ENCODE assay signal across 14 cellular contexts in the genomic region with DNA sequence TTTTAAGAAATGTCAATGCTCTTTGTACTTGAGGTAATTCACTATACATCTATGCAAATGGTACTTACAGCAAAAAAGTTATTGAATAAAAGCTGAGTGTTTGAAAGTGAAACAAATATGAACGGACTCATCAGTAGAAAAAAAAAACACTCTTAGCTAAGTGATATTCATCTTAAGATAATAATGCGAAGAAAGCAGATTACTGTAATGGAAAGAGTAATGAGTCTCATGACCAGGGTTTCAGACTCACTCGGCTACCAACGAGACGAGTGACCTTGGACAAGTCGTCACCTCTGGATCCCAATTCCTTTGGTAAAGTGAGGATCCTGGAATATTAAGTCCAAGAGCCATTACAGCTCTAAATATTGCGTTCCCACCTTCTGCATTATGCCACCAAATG. TPM values are rescaled to one million over a fixed set of nuclear protein-coding genes. Genes with fewer than 3 reads are reported as not detected.
A peak's percentile ranks its signal among the peaks of the same experiment; 100 is the strongest.
DNase-seq lines count a peak whose midpoint lies in the region; ATAC-seq and TF ChIP-seq lines count a peak whose summit lies in the region.
"Had no signal": no experiment of that assay in that cellular context is flagged by ENCODE, and none has a peak within 500 bp of the region (broad histone marks: within the 10 kb centered on the region; RNA-seq: fewer than 3 reads in every experiment).

No MANE protein-coding gene starts in this region.

- peaks cover 33% of the 10 kb centered on the region for H3K36me3 Mint-ChIP-seq in HFFc6 (ENCODE audit: low read depth)
- H3K36me3 Mint-ChIP-seq in osteocyte (ENCODE audit: unreplicated experiment) = no peaks in the 10 kb centered on the region

- no peak for ATAC-seq in HG03520 (IDR thresholded peaks at IDR 0.05; ENCODE audit: unreplicated experiment)
- ATAC-seq in HG02970 (IDR thresholded peaks at IDR 0.05; ENCODE audit: low FRiP score, unreplicated experiment) = no peak

- H3K4me3 ChIP-seq in coronary artery = peak overlapping the region; percentile 63

- H3K27ac Mint-ChIP-seq in HFFc6 (peak overlapping the region; percentile 37; the same call in 1 of the 2 replicates), osteocyte (ENCODE audit: unreplicated experiment) (peak overlapping the region; percentile 45)
- H3K27ac Mint-ChIP-seq: activated B cell treated with CpG ODN at 0.5 μM for 24 hours had no signal

- H3K4me3 Mint-ChIP-seq in HFFc6 (no peak overlapping the region), osteocyte (ENCODE audit: unreplicated experiment) (no peak overlapping the region)
- H3K4me3 Mint-ChIP-seq: activated B cell treated with CpG ODN at 0.5 μM for 24 hours had no signal

- H3K27me3 Mint-ChIP-seq in HFFc6 (ENCODE audit: insufficient read depth) (peaks cover 1% of the 10 kb centered on the region; the same call in 1 of the 2 replicates), osteocyte (ENCODE audit: unreplicated experiment) (no peaks in the 10 kb centered on the region)
- H3K27me3 Mint-ChIP-seq: activated B cell treated with CpG ODN at 0.5 μM for 24 hours had no signal

- peak overlapping the region; percentile 69; the same call in 1 of the 2 replicates for H3K27ac ChIP-seq in 22Rv1
- peak overlapping the region; percentile 23 to 68 for H3K27ac ChIP-seq in coronary artery

- TF ChIP-seq CTCF in 22Rv1 (IDR thresholded peaks at IDR 0.05) (no peak), HFFc6 (IDR thresholded peaks at IDR 0.05) (no peak), coronary artery (IDR thresholded peaks at IDR 0.05) (no peak), osteocyte (IDR thresholded peaks at IDR 0.05) (no peak)

- H3K9me3 Mint-ChIP-seq in HFFc6 = no peaks in the 10 kb centered on the region
- peaks cover 6% of the 10 kb centered on the region for H3K9me3 Mint-ChIP-seq in osteocyte (ENCODE audit: unreplicated experiment)

- H3K4me1 Mint-ChIP-seq in HFFc6 (ENCODE audit: low read depth) (peaks cover 70% of the 10 kb centered on the region), osteocyte (ENCODE audit: unreplicated experiment) (peaks cover 63% of the 10 kb centered on the region)

- DNase-seq in HFFc6 (no peak), coronary artery (ENCODE audit: low spot score) (no peak), osteocyte (ENCODE audit: extremely low spot score, unreplicated experiment) (no peak), NCI-H187 treated with DMSO at 0.1 percent for 48 hours (lab: John Stamatoyannopoulos, UW) (no peak), AG20443 (ENCODE audit: low spot score) (no peak)
- DNase-seq: activated B cell treated with CpG ODN at 0.5 μM for 24 hours; BE2C; effector CD4-positive, alpha-beta T cell; NCI-H1105; NCI-H226; occipital lobe had no signal

RNA-seq across cellular contexts. Expression of a gene that starts 57.0 kb away (rescaled TPM):
- total RNA-seq in HFFc6 (2021; fragmentation: NEBNext Ultra II Directional; extraction: Animal tissue kit (Norgen Biotek cat#: 25700)) = 10 to 100 TPM; 69.8 to 97.3 (median 76.2) TPM
- 51.0 and 51.7 TPM in 2 replicates for total RNA-seq in osteocyte
